11 cellular contexts compared by ENCODE assay signal in genomic region chr9:121055642-121056143, GRCh38. TPM values are rescaled to one million over a fixed set of nuclear protein-coding genes. Genes with fewer than 3 reads are reported as not detected.
DNase-seq lines count a peak whose midpoint lies in the region; ATAC-seq, FAIRE-seq and TF ChIP-seq lines count a peak whose summit lies in the region.
"Had no signal": no experiment of that assay in that cellular context is flagged by ENCODE, and none has a peak within 500 bp of the region (broad histone marks: within the 10 kb centered on the region; RNA-seq: fewer than 3 reads in every experiment).

No MANE protein-coding gene starts in this region.

- H3K4me3 ChIP-seq in DND-41 (ENCODE audit: low read depth in 1 of 2, low read length in 2 of 2), result no peak overlapping the region
- no peak overlapping the region for H3K4me3 ChIP-seq in K562
- no peak overlapping the region for H3K4me3 ChIP-seq in lower lobe of right lung

- peak; percentile 55; the same call in 1 of the 3 replicates for ATAC-seq in DND-41 (ENCODE audit: insufficient read depth, low read depth)
- peak; percentile 45 for ATAC-seq in HG02852 (IDR thresholded peaks at IDR 0.05; ENCODE audit: unreplicated experiment)
- peak; percentile 94 for ATAC-seq in K562
- ATAC-seq in lower lobe of right lung, result peak; percentile 39 to 53
- no peak for ATAC-seq in GM21723 (IDR thresholded peaks at IDR 0.05; ENCODE audit: unreplicated experiment)
- ATAC-seq: activated T-helper 17 cell treated with anti-CD3 and anti-CD28 coated beads, Interleukin-2, amount 50 U/mL, for 72 hours had no signal

- H3K4me2 ChIP-seq in DND-41 (ENCODE audit: insufficient read depth, low read length), result no peak overlapping the region
- H3K4me2 ChIP-seq in K562 (ENCODE audit: insufficient read depth, low read length), result no peak overlapping the region

- no peak overlapping the region for H3K27ac ChIP-seq in DND-41 (ENCODE audit: low read length)
- H3K27ac ChIP-seq in K562 (ENCODE audit: extremely low read depth, low read depth, low read length), result no peak overlapping the region
- H3K27ac ChIP-seq in lower lobe of right lung, result no peak overlapping the region

- peak; percentile 45 for TF ChIP-seq CTCF in DND-41 (IDR thresholded peaks at IDR 0.05; ENCODE audit: borderline replicate concordance, extremely low read depth, low read length, poor library complexity, severe bottlenecking)
- peak in 2 of 3 experiments; percentile 61 to 62; a peak in 5 of 6 replicates for TF ChIP-seq CTCF in K562 (IDR thresholded peaks at IDR 0.05 in 2 of 3, conservative IDR thresholded peaks at IDR 0.05 in 1 of 3; ENCODE audit: insufficient read depth in 2 of 3, low read depth in 1 of 3, low read length in 3 of 3)
- TF ChIP-seq CTCF in lower lobe of right lung (IDR thresholded peaks at IDR 0.05), result peak; percentile 32

- POLR2A ChIA-PET in K562 (lab: Yijun Ruan, JAX), result interaction anchor here (0.5 to 0.9 kb wide), 2 partner anchors 9 to 379 kb away, joined by 3 to 4 read pairs; no protein-coding TSS in a partner anchor

- TF ChIP-seq RAD21 in K562 (CRISPR knock-in tag; conservative IDR thresholded peaks at IDR 0.05 in 1 of 2, IDR thresholded peaks at IDR 0.05 in 1 of 2), result peak in 1 of 2 experiments; percentile 37; a peak in 2 of 4 replicates

- no peaks in the 10 kb centered on the region for H3K4me1 ChIP-seq in DND-41 (ENCODE audit: insufficient read depth, low read length)
- H3K4me1 ChIP-seq in K562 (replicated peaks in 1 of 2; ENCODE audit: control insufficient read depth in 2 of 2, insufficient read depth in 2 of 2, low read length in 2 of 2), result no peaks in the 10 kb centered on the region; a peak in 1 of 5 replicates
- peaks cover 6% of the 10 kb centered on the region for H3K4me1 ChIP-seq in lower lobe of right lung

- intact Hi-C loops in K562 (cut with micrococcal nuclease) (loop anchor here (1.0 kb wide), 1 partner anchor 73 kb away; no protein-coding TSS in a partner anchor), lower lobe of right lung (cut with DNase I) (no loop called here), cardiac septum (cut with DNase I) (loop anchor here (5.0 kb wide), 1 partner anchor 68 kb away; no protein-coding TSS in a partner anchor)

- H3K27me3 ChIP-seq in DND-41 (ENCODE audit: insufficient read depth, low read length, poor library complexity) (no peaks in the 10 kb centered on the region), K562 (ENCODE audit: control insufficient read depth in 2 of 2, insufficient read depth in 2 of 2, low read length in 2 of 2) (no peaks in the 10 kb centered on the region), lower lobe of right lung (ENCODE audit: low read depth) (no peaks in the 10 kb centered on the region)

- no peak for FAIRE-seq in K562 (lab: Jason Lieb, UNC)

- in situ Hi-C loops in K562 (cut with MboI), result no loop called here

- H3K36me3 ChIP-seq in DND-41 (ENCODE audit: insufficient read depth, low read length) (no peaks in the 10 kb centered on the region), K562 (ENCODE audit: control insufficient read depth, insufficient read depth, low read length) (no peaks in the 10 kb centered on the region), lower lobe of right lung (no peaks in the 10 kb centered on the region)

- no peaks in the 10 kb centered on the region for H4K20me1 ChIP-seq in DND-41 (ENCODE audit: insufficient read depth, low read length)
- no peaks in the 10 kb centered on the region for H4K20me1 ChIP-seq in K562 (replicated peaks; ENCODE audit: control insufficient read depth, insufficient read depth, low read length)

- 37% methylated on average over 2 of the region's 2 CpGs for WGBS in K562 (ENCODE audit: insufficient coverage, low coverage, missing lambda C conversion rate)

- no peak overlapping the region for H2AFZ ChIP-seq in DND-41 (ENCODE audit: low read depth, low read length)
- no peak overlapping the region for H2AFZ ChIP-seq in K562 (ENCODE audit: low read depth, low read length)

- no peak for TF ChIP-seq EP300 in K562 (IDR thresholded peaks at IDR 0.05; ENCODE audit: low read length)

- CTCF ChIA-PET in K562 (lab: Yijun Ruan, JAX; ENCODE audit: low intra/inter-chr PET ratio), result interaction anchor here (0.6 kb wide), 1 partner anchor 18 kb away, joined by 3 read pairs; no protein-coding TSS in a partner anchor

- no peaks in the 10 kb centered on the region for H3K9me1 ChIP-seq in K562 (ENCODE audit: control insufficient read depth, insufficient read depth, low read length)

- H3K9me3 ChIP-seq in DND-41 (ENCODE audit: insufficient read depth, low read length, severe bottlenecking) (no peaks in the 10 kb centered on the region), K562 (replicated peaks; ENCODE audit: control insufficient read depth, insufficient read depth, low read depth, low read length) (no peaks in the 10 kb centered on the region), lower lobe of right lung (no peaks in the 10 kb centered on the region)

- no peak for DNase-seq in DND-41
- DNase-seq in K562 (ENCODE audit: extremely low read depth in 1 of 4, low spot score in 3 of 4), result peak; percentile 19 to 38 (median 28)
- no peak for DNase-seq in lower lobe of right lung
- DNase-seq in stimulated activated naive CD4-positive, alpha-beta T cell (lab: John Stamatoyannopoulos, UW), result no peak
- DNase-seq in glomerular visceral epithelial cell (ENCODE audit: extremely low spot score), result no peak
- no peak for DNase-seq in cardiac septum (ENCODE audit: low spot score)
- DNase-seq: hypothalamus, SHP77 treated with DMSO at 0.1 percent for 48 hours had no signal

- H3K9ac ChIP-seq in DND-41 (ENCODE audit: low read depth, low read length), result no peak overlapping the region
- no peak overlapping the region for H3K9ac ChIP-seq in K562 (ENCODE audit: insufficient read depth in 1 of 2, low read depth in 2 of 2, low read length in 2 of 2)

- TF ChIP-seq POLR2A in K562 (conservative IDR thresholded peaks at IDR 0.05), result no peak

- BruUV-seq in K562 (replicated peaks; lab: Mats Ljungman, UMichigan), result no TSS peak

- H3K79me2 ChIP-seq in DND-41 (ENCODE audit: insufficient read depth, low read length) (no peaks in the 10 kb centered on the region), K562 (ENCODE audit: control insufficient read depth, insufficient read depth, low read length) (no peaks in the 10 kb centered on the region)

TF ChIP-seq in K562, 482 proteins besides CTCF, POLR2A, EP300 and RAD21 (continues in another document):
- TF ChIP-seq MXI1 (IDR thresholded peaks at IDR 0.05; ENCODE audit: low read depth, low read length) (no peak), USF2 (CRISPR knock-in tag; IDR thresholded peaks at IDR 0.05) (no peak), TCF3 (CRISPR knock-in tag; IDR thresholded peaks at IDR 0.05) (no peak), RFX7 (CRISPR knock-in tag; IDR thresholded peaks at IDR 0.05) (no peak), ZNF778 (CRISPR knock-in tag; IDR thresholded peaks at IDR 0.05) (no peak), ZNF24 (IDR thresholded peaks at IDR 0.05) (no peak)

RNA-seq across cellular contexts. Expression of gene C5, which starts 5.6 kb away (rescaled TPM):
- total RNA-seq in K562 (2011; cell fraction: chromatin; rRNA removed; ENCODE audit: low replicate concordance), result 0.19 and 0.65 TPM in 2 replicates
- 0.13 TPM in 1 of 2 replicates, not detected in the other for total RNA-seq in K562 (2011; cell fraction: nucleolus; rRNA removed)
- 0.08 and 0.22 TPM in 2 replicates for total RNA-seq in K562 (2011; cell fraction: nucleoplasm; rRNA removed)
- total RNA-seq in K562 (2014; rRNA removed) (0.41 and 0.86 TPM in 2 replicates), K562 (2014; rRNA removed; fragmentation: Illumina TruSeq; extraction: Trizol) (0.51 and 0.65 TPM in 2 replicates), K562 (2015; rRNA removed; fragmentation: Illumina TruSeq; extraction: Trizol) (0.79 and 0.91 TPM in 2 replicates), K562 (2021) (0.42 and 0.56 TPM in 2 replicates), lower lobe of right lung (22.1 TPM), cardiac septum (1.1 TPM)
- polyA plus RNA-seq in K562 (2011; rRNA removed) (0.50 and 0.62 TPM in 2 replicates), K562 (2014; fragmentation: Illumina TruSeq; extraction: Trizol) (0.32 and 0.34 TPM in 2 replicates), K562 (2014; fragmentation: Nextera tagmentation; extraction: Ambion mirVana) (under 1 TPM; 0.08 to 0.15 TPM), K562 (2014; rRNA removed) (0.27 and 0.81 TPM in 2 replicates)
- polyA plus RNA-seq in K562 (2011; cell fraction: cytosol; rRNA removed), result 0.06 and 0.16 TPM in 2 replicates
- 0.27 and 0.31 TPM in 2 replicates for polyA plus RNA-seq in K562 (2011; cell fraction: nucleus; rRNA removed)
- polyA plus RNA-seq in K562 (2012), result 0.39 and 1.6 TPM in 2 replicates
- polyA minus RNA-seq in K562 (2011; rRNA and poly(A)+ RNA removed), result 0.56 and 1.4 TPM in 2 replicates
- 2.5 TPM in 1 of 2 replicates, not detected in the other for polyA minus RNA-seq in K562 (2011; cell fraction: cytosol; rRNA and poly(A)+ RNA removed)
- 0.40 and 1.1 TPM in 2 replicates for polyA minus RNA-seq in K562 (2011; cell fraction: nucleus; rRNA and poly(A)+ RNA removed)

RNA-seq across cellular contexts. Expression of gene CNTRL, which starts 19.1 kb away (rescaled TPM):
- total RNA-seq in K562 (2011; cell fraction: chromatin; rRNA removed; ENCODE audit: low replicate concordance), result 21.2 and 121 TPM in 2 replicates
- total RNA-seq in K562 (2011; cell fraction: nucleolus; rRNA removed), result 6.3 and 12.8 TPM in 2 replicates
- total RNA-seq in K562 (2011; cell fraction: nucleoplasm; rRNA removed), result 24.6 and 27.5 TPM in 2 replicates
- total RNA-seq in K562 (2014; rRNA removed) (16.9 and 18.3 TPM in 2 replicates), K562 (2014; rRNA removed; fragmentation: Illumina TruSeq; extraction: Trizol) (28.9 and 34.2 TPM in 2 replicates), K562 (2015; rRNA removed; fragmentation: Illumina TruSeq; extraction: Trizol) (25.8 and 27.3 TPM in 2 replicates), K562 (2021) (19.0 and 20.5 TPM in 2 replicates), lower lobe of right lung (26.3 TPM), cardiac septum (4.2 TPM)
- polyA plus RNA-seq in K562 (2011; rRNA removed) (25.4 and 28.0 TPM in 2 replicates), K562 (2014; fragmentation: Illumina TruSeq; extraction: Trizol) (22.2 and 24.0 TPM in 2 replicates), K562 (2014; fragmentation: Nextera tagmentation; extraction: Ambion mirVana) (10 to 100 TPM in 1 of 2 experiments, 1 to 10 TPM in 1; 9.2 to 10.5 TPM), K562 (2014; rRNA removed) (16.1 and 19.1 TPM in 2 replicates)
- polyA plus RNA-seq in K562 (2011; cell fraction: cytosol; rRNA removed), result 9.7 and 12.7 TPM in 2 replicates
- 28.5 and 31.2 TPM in 2 replicates for polyA plus RNA-seq in K562 (2011; cell fraction: nucleus; rRNA removed)
- polyA plus RNA-seq in K562 (2012), result 15.4 and 26.7 TPM in 2 replicates
- polyA minus RNA-seq in K562 (2011; rRNA and poly(A)+ RNA removed), result 39.5 and 47.9 TPM in 2 replicates
- 15.1 and 15.9 TPM in 2 replicates for polyA minus RNA-seq in K562 (2011; cell fraction: cytosol; rRNA and poly(A)+ RNA removed)
- polyA minus RNA-seq in K562 (2011; cell fraction: nucleus; rRNA and poly(A)+ RNA removed), result 24.4 and 48.9 TPM in 2 replicates

Comparison
In these comparisons a context has a peak if more than half of its experiments do, and no peak if none do; other contexts are left out.
1. DNase-seq: peak in K562 (4 of 4); none in DND-41 (single experiment), lower lobe of right lung (single experiment), stimulated activated naive CD4-positive, alpha-beta T cell (0 of 6), glomerular visceral epithelial cell (single experiment) and cardiac septum (single experiment).
2. RNA of gene C5, which starts 5.6 kb away (total RNA-seq): 22.1 TPM in lower lobe of right lung (single experiment); 1.1 TPM in cardiac septum (single experiment) and 0.08 to 0.91 TPM in K562; every median in the first group is over 10 times any median in the second.
3. Peak in every context shown above with its lines, with median percentiles within 50 percentile points of each other: CTCF ChIP-seq.